In the genomic region with DNA sequence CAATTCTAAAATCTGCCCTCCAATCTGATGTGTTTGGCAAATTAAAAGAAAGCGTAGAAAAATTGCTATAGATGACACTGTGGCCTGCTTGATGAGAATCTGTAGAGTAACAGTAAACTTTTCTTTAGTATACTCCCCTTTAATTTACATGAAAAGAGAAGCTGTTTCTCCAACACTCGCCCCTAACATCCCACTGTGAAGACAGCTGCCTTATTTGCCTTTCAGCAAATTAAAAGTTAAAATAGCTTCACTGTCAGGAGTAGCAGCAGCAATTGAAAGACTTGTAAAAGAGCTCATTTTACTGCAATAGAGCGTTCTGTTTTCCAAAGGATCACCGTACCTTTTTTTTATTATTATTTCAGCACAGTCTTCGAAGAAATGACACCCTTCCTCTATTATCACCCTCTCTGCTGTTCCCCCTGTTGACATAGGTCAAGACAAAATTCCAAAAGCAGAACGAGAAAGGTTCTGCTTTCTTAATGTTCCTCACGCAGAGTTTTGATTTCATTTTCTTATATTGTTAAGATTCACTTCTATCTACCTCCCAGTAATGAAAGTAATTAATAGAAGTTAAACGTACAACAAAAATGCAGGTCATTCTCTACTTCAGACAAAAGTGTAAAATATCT, we compare ENCODE assay signal across 1 cellular context.
TF ChIP-seq lines count a peak whose summit lies in the region.

No MANE protein-coding gene starts in this region.

TF ChIP-seq in H1, 55 proteins besides CTCF, POLR2A, EP300 and RAD21:
- TF ChIP-seq, protein P1, sequence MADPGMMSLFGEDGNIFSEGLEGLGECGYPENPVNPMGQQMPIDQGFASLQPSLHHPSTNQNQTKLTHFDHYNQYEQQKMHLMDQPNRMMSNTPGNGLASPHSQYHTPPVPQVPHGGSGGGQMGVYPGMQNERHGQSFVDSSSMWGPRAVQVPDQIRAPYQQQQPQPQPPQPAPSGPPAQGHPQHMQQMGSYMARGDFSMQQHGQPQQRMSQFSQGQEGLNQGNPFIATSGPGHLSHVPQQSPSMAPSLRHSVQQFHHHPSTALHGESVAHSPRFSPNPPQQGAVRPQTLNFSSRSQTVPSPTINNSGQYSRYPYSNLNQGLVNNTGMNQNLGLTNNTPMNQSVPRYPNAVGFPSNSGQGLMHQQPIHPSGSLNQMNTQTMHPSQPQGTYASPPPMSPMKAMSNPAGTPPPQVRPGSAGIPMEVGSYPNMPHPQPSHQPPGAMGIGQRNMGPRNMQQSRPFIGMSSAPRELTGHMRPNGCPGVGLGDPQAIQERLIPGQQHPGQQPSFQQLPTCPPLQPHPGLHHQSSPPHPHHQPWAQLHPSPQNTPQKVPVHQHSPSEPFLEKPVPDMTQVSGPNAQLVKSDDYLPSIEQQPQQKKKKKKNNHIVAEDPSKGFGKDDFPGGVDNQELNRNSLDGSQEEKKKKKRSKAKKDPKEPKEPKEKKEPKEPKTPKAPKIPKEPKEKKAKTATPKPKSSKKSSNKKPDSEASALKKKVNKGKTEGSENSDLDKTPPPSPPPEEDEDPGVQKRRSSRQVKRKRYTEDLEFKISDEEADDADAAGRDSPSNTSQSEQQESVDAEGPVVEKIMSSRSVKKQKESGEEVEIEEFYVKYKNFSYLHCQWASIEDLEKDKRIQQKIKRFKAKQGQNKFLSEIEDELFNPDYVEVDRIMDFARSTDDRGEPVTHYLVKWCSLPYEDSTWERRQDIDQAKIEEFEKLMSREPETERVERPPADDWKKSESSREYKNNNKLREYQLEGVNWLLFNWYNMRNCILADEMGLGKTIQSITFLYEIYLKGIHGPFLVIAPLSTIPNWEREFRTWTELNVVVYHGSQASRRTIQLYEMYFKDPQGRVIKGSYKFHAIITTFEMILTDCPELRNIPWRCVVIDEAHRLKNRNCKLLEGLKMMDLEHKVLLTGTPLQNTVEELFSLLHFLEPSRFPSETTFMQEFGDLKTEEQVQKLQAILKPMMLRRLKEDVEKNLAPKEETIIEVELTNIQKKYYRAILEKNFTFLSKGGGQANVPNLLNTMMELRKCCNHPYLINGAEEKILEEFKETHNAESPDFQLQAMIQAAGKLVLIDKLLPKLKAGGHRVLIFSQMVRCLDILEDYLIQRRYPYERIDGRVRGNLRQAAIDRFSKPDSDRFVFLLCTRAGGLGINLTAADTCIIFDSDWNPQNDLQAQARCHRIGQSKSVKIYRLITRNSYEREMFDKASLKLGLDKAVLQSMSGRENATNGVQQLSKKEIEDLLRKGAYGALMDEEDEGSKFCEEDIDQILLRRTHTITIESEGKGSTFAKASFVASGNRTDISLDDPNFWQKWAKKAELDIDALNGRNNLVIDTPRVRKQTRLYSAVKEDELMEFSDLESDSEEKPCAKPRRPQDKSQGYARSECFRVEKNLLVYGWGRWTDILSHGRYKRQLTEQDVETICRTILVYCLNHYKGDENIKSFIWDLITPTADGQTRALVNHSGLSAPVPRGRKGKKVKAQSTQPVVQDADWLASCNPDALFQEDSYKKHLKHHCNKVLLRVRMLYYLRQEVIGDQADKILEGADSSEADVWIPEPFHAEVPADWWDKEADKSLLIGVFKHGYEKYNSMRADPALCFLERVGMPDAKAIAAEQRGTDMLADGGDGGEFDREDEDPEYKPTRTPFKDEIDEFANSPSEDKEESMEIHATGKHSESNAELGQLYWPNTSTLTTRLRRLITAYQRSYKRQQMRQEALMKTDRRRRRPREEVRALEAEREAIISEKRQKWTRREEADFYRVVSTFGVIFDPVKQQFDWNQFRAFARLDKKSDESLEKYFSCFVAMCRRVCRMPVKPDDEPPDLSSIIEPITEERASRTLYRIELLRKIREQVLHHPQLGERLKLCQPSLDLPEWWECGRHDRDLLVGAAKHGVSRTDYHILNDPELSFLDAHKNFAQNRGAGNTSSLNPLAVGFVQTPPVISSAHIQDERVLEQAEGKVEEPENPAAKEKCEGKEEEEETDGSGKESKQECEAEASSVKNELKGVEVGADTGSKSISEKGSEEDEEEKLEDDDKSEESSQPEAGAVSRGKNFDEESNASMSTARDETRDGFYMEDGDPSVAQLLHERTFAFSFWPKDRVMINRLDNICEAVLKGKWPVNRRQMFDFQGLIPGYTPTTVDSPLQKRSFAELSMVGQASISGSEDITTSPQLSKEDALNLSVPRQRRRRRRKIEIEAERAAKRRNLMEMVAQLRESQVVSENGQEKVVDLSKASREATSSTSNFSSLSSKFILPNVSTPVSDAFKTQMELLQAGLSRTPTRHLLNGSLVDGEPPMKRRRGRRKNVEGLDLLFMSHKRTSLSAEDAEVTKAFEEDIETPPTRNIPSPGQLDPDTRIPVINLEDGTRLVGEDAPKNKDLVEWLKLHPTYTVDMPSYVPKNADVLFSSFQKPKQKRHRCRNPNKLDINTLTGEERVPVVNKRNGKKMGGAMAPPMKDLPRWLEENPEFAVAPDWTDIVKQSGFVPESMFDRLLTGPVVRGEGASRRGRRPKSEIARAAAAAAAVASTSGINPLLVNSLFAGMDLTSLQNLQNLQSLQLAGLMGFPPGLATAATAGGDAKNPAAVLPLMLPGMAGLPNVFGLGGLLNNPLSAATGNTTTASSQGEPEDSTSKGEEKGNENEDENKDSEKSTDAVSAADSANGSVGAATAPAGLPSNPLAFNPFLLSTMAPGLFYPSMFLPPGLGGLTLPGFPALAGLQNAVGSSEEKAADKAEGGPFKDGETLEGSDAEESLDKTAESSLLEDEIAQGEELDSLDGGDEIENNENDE (IDR thresholded peaks at IDR 0.05; ENCODE audit: insufficient replicate concordance, low read length) = peak; percentile 62
- TF ChIP-seq NANOG (IDR thresholded peaks at IDR 0.05; ENCODE audit: insufficient read depth, low read depth, low read length, poor library complexity, severe bottlenecking) = no peak
